8 cellular contexts compared by ENCODE assay signal in the genomic region with DNA sequence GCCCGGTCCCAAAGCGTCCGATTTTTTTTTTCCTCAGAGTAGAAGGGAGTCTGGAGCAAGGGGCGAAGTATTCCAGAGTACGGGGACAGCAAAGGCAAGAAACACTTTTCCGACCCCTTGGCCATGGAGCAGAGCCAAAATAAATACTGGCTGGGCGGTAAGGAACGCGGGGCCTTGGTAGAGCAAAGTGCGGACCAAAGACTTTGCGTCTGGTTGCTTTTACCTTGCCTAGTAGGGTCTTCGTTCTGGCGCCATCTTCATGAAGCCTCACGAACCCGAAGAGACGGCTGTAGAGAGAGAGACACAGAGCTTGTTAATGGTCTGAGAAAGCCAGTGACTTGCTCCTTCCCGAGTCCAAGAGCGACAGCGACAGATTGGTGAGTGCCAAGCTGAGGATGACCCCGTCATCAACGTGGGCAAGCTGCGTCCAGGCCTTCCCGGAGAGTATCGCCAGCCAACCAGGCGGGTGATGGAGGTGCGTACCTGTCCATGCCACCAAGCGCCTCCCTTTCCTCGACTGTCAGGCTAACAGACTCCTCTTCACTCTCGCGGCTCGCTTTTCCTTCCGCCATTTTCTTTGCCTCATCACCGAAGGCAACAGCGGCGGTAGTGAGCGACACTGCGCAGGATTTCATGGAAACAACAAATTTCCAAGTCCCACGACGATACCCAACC. TPM values are rescaled to one million over a fixed set of nuclear protein-coding genes. Genes with fewer than 3 reads are reported as not detected.
DNase-seq lines count a peak whose midpoint lies in the region; ATAC-seq and TF ChIP-seq lines count a peak whose summit lies in the region.

No MANE protein-coding gene starts in this region.

- peak overlapping the region; percentile 98 for H3K4me3 ChIP-seq in ACC112 (ENCODE audit: low read depth, low read length)

- H3K9me3 Mint-ChIP-seq in osteocyte (ENCODE audit: unreplicated experiment): no peaks in the 10 kb centered on the region

- no peak overlapping the region for H3K27ac Mint-ChIP-seq in osteocyte (ENCODE audit: unreplicated experiment)

- H3K79me2 ChIP-seq in ACC112 (ENCODE audit: control insufficient read depth, insufficient read depth, low read length, unreplicated experiment): peaks cover 47% of the 10 kb centered on the region

- no peak for TF ChIP-seq CTCF in foreskin keratinocyte (conservative IDR thresholded peaks at IDR 0.05)
- TF ChIP-seq CTCF in osteocyte (IDR thresholded peaks at IDR 0.05): no peak

- H3K4me3 Mint-ChIP-seq in osteocyte (ENCODE audit: unreplicated experiment): no peak overlapping the region

- peaks cover 3% of the 10 kb centered on the region; the same call in 1 of the 2 replicates for H3K36me3 ChIP-seq in ACC112 (ENCODE audit: insufficient read depth, low read length)

- peak overlapping the region; percentile 93 for H3K27ac ChIP-seq in ACC112 (ENCODE audit: low read depth, low read length)
- peak overlapping the region; percentile 93 for H3K27ac ChIP-seq in foreskin keratinocyte

- ATAC-seq in HG02759 (IDR thresholded peaks at IDR 0.05; ENCODE audit: unreplicated experiment) (peak; percentile 41), foreskin keratinocyte (peak; percentile 64)

- DNase-seq in activated CD4-positive, alpha-beta T cell treated with anti-CD3 and anti-CD28 coated beads for 1 hour: peak; percentile 46
- DNase-seq in foreskin keratinocyte: peak; percentile 25 to 55
- peak; percentile 33 for DNase-seq in stimulated activated CD4-positive, alpha-beta T cell treated with anti-CD3 and anti-CD28 coated beads, Interleukin-2, amount 100 ng/mL, for 4 hours (ENCODE audit: low read depth)
- no peak for DNase-seq in osteocyte (ENCODE audit: extremely low spot score, unreplicated experiment)
- DNase-seq in NOMO-1 treated with DMSO at 0.1 percent for 48 hours (lab: John Stamatoyannopoulos, UW; ENCODE audit: unreplicated experiment): no peak
- DNase-seq in GDM1 (lab: John Stamatoyannopoulos, UW): no peak

- no peaks in the 10 kb centered on the region for H3K27me3 Mint-ChIP-seq in osteocyte (ENCODE audit: unreplicated experiment)

- H2AFZ ChIP-seq in ACC112 (ENCODE audit: low read length, unreplicated experiment): peak overlapping the region; percentile 96

- H3K27me3 ChIP-seq in ACC112 (ENCODE audit: insufficient read depth, low read length): no peaks in the 10 kb centered on the region
- no peaks in the 10 kb centered on the region for H3K27me3 ChIP-seq in foreskin keratinocyte

- H3K4me1 Mint-ChIP-seq in osteocyte (ENCODE audit: unreplicated experiment): no peaks in the 10 kb centered on the region

- H3K36me3 Mint-ChIP-seq in osteocyte (ENCODE audit: unreplicated experiment): no peaks in the 10 kb centered on the region

- peaks cover 13% of the 10 kb centered on the region for H3K4me1 ChIP-seq in ACC112 (ENCODE audit: control insufficient read depth, insufficient read depth, low read length, unreplicated experiment)
- H3K4me1 ChIP-seq in foreskin keratinocyte: peaks cover 11% of the 10 kb centered on the region

RNA-seq across cellular contexts. Expression of a gene that starts 0.7 kb away (rescaled TPM):
- total RNA-seq in foreskin keratinocyte: 8.8 and 10.2 TPM in 2 replicates
- polyA plus RNA-seq in foreskin keratinocyte: 1.1 and 1.2 TPM in 2 replicates
- total RNA-seq in osteocyte: not detected in 2 replicates

Comparison
In these comparisons a context has a peak if more than half of its experiments do, and no peak if none do; other contexts are left out.
1. DNase-seq: peak in activated CD4-positive, alpha-beta T cell treated with anti-CD3 and anti-CD28 coated beads for 1 hour (single experiment), foreskin keratinocyte (2 of 2) and stimulated activated CD4-positive, alpha-beta T cell treated with anti-CD3 and anti-CD28 coated beads, Interleukin-2, amount 100 ng/mL, for 4 hours (single experiment); none in osteocyte (single experiment), NOMO-1 treated with DMSO at 0.1 percent for 48 hours (single experiment) and GDM1 (single experiment).